ENCODE assay signal across 21 cellular contexts in genomic region chr11:66109294-66109693, GRCh38. TPM values are rescaled to one million over a fixed set of nuclear protein-coding genes. Genes with fewer than 3 reads are reported as not detected.
DNase-seq lines count a peak whose midpoint lies in the region; ATAC-seq and TF ChIP-seq lines count a peak whose summit lies in the region.
"Had no signal": no experiment of that assay in that cellular context is flagged by ENCODE, and none has a peak within 500 bp of the region (broad histone marks: within the 10 kb centered on the region; RNA-seq: fewer than 3 reads in every experiment).

No MANE protein-coding gene starts in this region.

- peaks cover 32% of the 10 kb centered on the region for H3F3A ChIP-seq in DOHH2 (ENCODE audit: control insufficient read depth, insufficient read depth)
- peaks cover 22% of the 10 kb centered on the region for H3F3A ChIP-seq in smooth muscle cell (ENCODE audit: low read depth)

- 95% methylated on average over 2 of the region's 2 CpGs for WGBS in smooth muscle cell (ENCODE audit: low lambda C conversion rate)
- WGBS in testis, 2 donors = 95 to 98% methylated on average over 2 of the region's 2 CpGs

- no peak overlapping the region for H2AFZ ChIP-seq in smooth muscle cell (ENCODE audit: low read depth)

- H3K36me3 Mint-ChIP-seq in activated CD4-positive, alpha-beta T cell treated with anti-CD3 and anti-CD28 coated beads, Interleukin-2, amount 10 ng/mL, durations not matched to agents 7 days and 5 days (ENCODE audit: low read depth) = peaks cover 22% of the 10 kb centered on the region
- peaks cover 25% of the 10 kb centered on the region for H3K36me3 Mint-ChIP-seq in activated T-helper 2 cell treated with anti-CD3 and anti-CD28 coated beads, Interferon-gamma antibody, Interleukin-2, Interleukin-4, amounts not matched to agents 10 μg/mL and 5 μg/mL and 100 μg/mL, durations not matched to agents 14 hours and 24 hours and 36 hours (ENCODE audit: low read depth)

- TF ChIP-seq CTCF in DOHH2 (IDR thresholded peaks at IDR 0.05; ENCODE audit: low read depth, low read length, poor library complexity, severe bottlenecking) (no peak), smooth muscle cell (IDR thresholded peaks at IDR 0.05; ENCODE audit: borderline replicate concordance, insufficient read depth, poor library complexity, severe bottlenecking) (no peak), testis (IDR thresholded peaks at IDR 0.05) (no peak)

- peak overlapping the region; percentile 21 for H3K27ac ChIP-seq in DOHH2 (ENCODE audit: low read depth, low read length)
- H3K27ac ChIP-seq in smooth muscle cell (ENCODE audit: low read depth) = peak overlapping the region; percentile 60
- H3K27ac ChIP-seq in testis = no peak overlapping the region
- H3K27ac ChIP-seq: gastroesophageal sphincter, prostate gland, vagina had no signal

- no peaks in the 10 kb centered on the region for H3K27me3 Mint-ChIP-seq in activated CD4-positive, alpha-beta T cell treated with anti-CD3 and anti-CD28 coated beads, Interleukin-2, amount 10 ng/mL, durations not matched to agents 7 days and 5 days
- H3K27me3 Mint-ChIP-seq in activated T-helper 2 cell treated with anti-CD3 and anti-CD28 coated beads, Interferon-gamma antibody, Interleukin-2, Interleukin-4, amounts not matched to agents 10 μg/mL and 5 μg/mL and 100 μg/mL, durations not matched to agents 14 hours and 24 hours and 36 hours (ENCODE audit: low read depth) = no peaks in the 10 kb centered on the region

- no peak overlapping the region for H3K4me3 ChIP-seq in DOHH2 (ENCODE audit: low read length)
- H3K4me3 ChIP-seq in smooth muscle cell = no peak overlapping the region
- H3K4me3 ChIP-seq in testis = no peak overlapping the region
- H3K4me3 ChIP-seq: gastroesophageal sphincter, prostate gland, vagina had no signal

- H3K4me2 ChIP-seq in DOHH2 (ENCODE audit: low read length) = peak overlapping the region; percentile 77; the same call in 1 of the 2 replicates
- H3K4me2 ChIP-seq in smooth muscle cell = no peak overlapping the region

- peaks cover 12% of the 10 kb centered on the region for H3K36me3 ChIP-seq in DOHH2 (ENCODE audit: control insufficient read depth, low read length)
- no peaks in the 10 kb centered on the region for H3K36me3 ChIP-seq in smooth muscle cell (ENCODE audit: low read depth)
- no peaks in the 10 kb centered on the region for H3K36me3 ChIP-seq in testis (ENCODE audit: low read depth, missing control alignments)
- H3K36me3 ChIP-seq: prostate gland, vagina had no signal

- ATAC-seq in HG03439 (IDR thresholded peaks at IDR 0.05; ENCODE audit: unreplicated experiment) = no peak
- ATAC-seq: gastroesophageal sphincter had no signal

- H3K9me2 ChIP-seq in DOHH2 (replicated peaks; ENCODE audit: control insufficient read depth, low read length) = no peaks in the 10 kb centered on the region

- H3K9me3 Mint-ChIP-seq in activated CD4-positive, alpha-beta T cell treated with anti-CD3 and anti-CD28 coated beads, Interleukin-2, amount 10 ng/mL, durations not matched to agents 7 days and 5 days = peaks cover 6% of the 10 kb centered on the region
- peaks cover 4% of the 10 kb centered on the region for H3K9me3 Mint-ChIP-seq in activated T-helper 2 cell treated with anti-CD3 and anti-CD28 coated beads, Interferon-gamma antibody, Interleukin-2, Interleukin-4, amounts not matched to agents 10 μg/mL and 5 μg/mL and 100 μg/mL, durations not matched to agents 14 hours and 24 hours and 36 hours
- H3K9me3 Mint-ChIP-seq: nephron progenitor cell had no signal

- H3K27ac Mint-ChIP-seq in activated CD4-positive, alpha-beta T cell treated with anti-CD3 and anti-CD28 coated beads, Interleukin-2, amount 10 ng/mL, durations not matched to agents 7 days and 5 days = peak overlapping the region; percentile 25
- H3K27ac Mint-ChIP-seq in activated T-helper 2 cell treated with anti-CD3 and anti-CD28 coated beads, Interferon-gamma antibody, Interleukin-2, Interleukin-4, amounts not matched to agents 10 μg/mL and 5 μg/mL and 100 μg/mL, durations not matched to agents 14 hours and 24 hours and 36 hours = peak overlapping the region; percentile 62
- H3K27ac Mint-ChIP-seq: nephron progenitor cell had no signal

- no peak for TF ChIP-seq POLR2A in testis (IDR thresholded peaks at IDR 0.05)

- DNase-seq in activated CD4-positive, alpha-beta T cell treated with anti-CD3 and anti-CD28 coated beads, Interleukin-2, amount 10 ng/mL, durations not matched to agents 7 days and 5 days = no peak
- no peak for DNase-seq in activated CD4-positive, alpha-beta T cell treated with anti-CD3 and anti-CD28 coated beads for 1 hour
- no peak for DNase-seq in activated T-helper 2 cell treated with anti-CD3 and anti-CD28 coated beads, Interferon-gamma antibody, Interleukin-2, Interleukin-4, amounts not matched to agents 10 μg/mL and 5 μg/mL and 100 μg/mL, durations not matched to agents 14 hours and 24 hours and 36 hours (ENCODE audit: low spot score)
- DNase-seq in smooth muscle cell (lab: John Stamatoyannopoulos, UW; ENCODE audit: unreplicated experiment) = no peak
- DNase-seq in MV-4-11 (lab: John Stamatoyannopoulos, UW) = no peak
- no peak for DNase-seq in testis
- DNase-seq: caudate nucleus; HCEC 1CT; mesendoderm; NCI-H1417 treated with DMSO at 0.1 percent for 48 hours; NCI-H2171; NCI-H526 treated with DMSO at 0.1 percent for 48 hours; nephron progenitor cell; SHP77; stimulated activated CD4-positive, alpha-beta T cell treated with anti-CD3 and anti-CD28 coated beads, Interleukin-2, amount 100 ng/mL, for 48 hours; substantia nigra had no signal

- intact Hi-C loops in activated T-helper 2 cell treated with anti-CD3 and anti-CD28 coated beads, Interferon-gamma antibody, Interleukin-2, Interleukin-4, amounts not matched to agents 10 μg/mL and 5 μg/mL and 100 μg/mL, durations not matched to agents 14 hours and 24 hours and 36 hours (cut with micrococcal nuclease) = loop anchor here (5.0 kb wide), 1 partner anchor 37 kb away; the partner anchor contains the start of gene PACS1
- intact Hi-C loops in testis (cut with DNase I; ENCODE audit: low total_unique reads) = no loop called here

- peaks cover 78% of the 10 kb centered on the region for H3K4me1 Mint-ChIP-seq in activated CD4-positive, alpha-beta T cell treated with anti-CD3 and anti-CD28 coated beads, Interleukin-2, amount 10 ng/mL, durations not matched to agents 7 days and 5 days
- H3K4me1 Mint-ChIP-seq in activated T-helper 2 cell treated with anti-CD3 and anti-CD28 coated beads, Interferon-gamma antibody, Interleukin-2, Interleukin-4, amounts not matched to agents 10 μg/mL and 5 μg/mL and 100 μg/mL, durations not matched to agents 14 hours and 24 hours and 36 hours (ENCODE audit: low read depth) = peaks cover 78% of the 10 kb centered on the region

- CTCF ChIA-PET in activated CD4-positive, alpha-beta T cell treated with anti-CD3 and anti-CD28 coated beads, Interleukin-2, amount 10 ng/mL, durations not matched to agents 7 days and 5 days (lab: Charles Lee) = interaction anchor here (1.1 kb wide), 1 partner anchor 9 kb away, joined by 3 read pairs; no protein-coding TSS in a partner anchor

- no peaks in the 10 kb centered on the region for H3K9me3 ChIP-seq in DOHH2 (ENCODE audit: control insufficient read depth, insufficient read depth, low read length)
- H3K9me3 ChIP-seq in smooth muscle cell (replicated peaks; ENCODE audit: low read depth) = no peaks in the 10 kb centered on the region
- no peaks in the 10 kb centered on the region for H3K9me3 ChIP-seq in testis
- H3K9me3 ChIP-seq: gastroesophageal sphincter, prostate gland, vagina had no signal

- POLR2A ChIA-PET in activated CD4-positive, alpha-beta T cell treated with anti-CD3 and anti-CD28 coated beads, Interleukin-2, amount 10 ng/mL, durations not matched to agents 7 days and 5 days (lab: Charles Lee) = no interaction called here

- H3K27me3 ChIP-seq in DOHH2 (ENCODE audit: control insufficient read depth, low read length) (no peaks in the 10 kb centered on the region), smooth muscle cell (ENCODE audit: low read depth) (no peaks in the 10 kb centered on the region), testis (no peaks in the 10 kb centered on the region)
- H3K27me3 ChIP-seq: gastroesophageal sphincter, vagina had no signal

- H3K4me3 Mint-ChIP-seq in activated CD4-positive, alpha-beta T cell treated with anti-CD3 and anti-CD28 coated beads, Interleukin-2, amount 10 ng/mL, durations not matched to agents 7 days and 5 days = no peak overlapping the region
- H3K4me3 Mint-ChIP-seq in activated T-helper 2 cell treated with anti-CD3 and anti-CD28 coated beads, Interferon-gamma antibody, Interleukin-2, Interleukin-4, amounts not matched to agents 10 μg/mL and 5 μg/mL and 100 μg/mL, durations not matched to agents 14 hours and 24 hours and 36 hours (ENCODE audit: low read depth) = no peak overlapping the region
- H3K4me3 Mint-ChIP-seq: nephron progenitor cell had no signal

- H3K4me1 ChIP-seq in DOHH2 (ENCODE audit: control insufficient read depth, low read length) (peaks cover 70% of the 10 kb centered on the region), smooth muscle cell (ENCODE audit: low read depth) (peaks cover 28% of the 10 kb centered on the region), testis (peaks cover 13% of the 10 kb centered on the region)

- H3K79me2 ChIP-seq in DOHH2 (ENCODE audit: control insufficient read depth, low read length) (peaks cover 88% of the 10 kb centered on the region), smooth muscle cell (ENCODE audit: low read depth) (peaks cover 89% of the 10 kb centered on the region)

- no peak overlapping the region for H3K9ac ChIP-seq in smooth muscle cell (ENCODE audit: low read depth)

- H4K20me1 ChIP-seq in DOHH2 (ENCODE audit: control insufficient read depth, insufficient read depth, low read depth, low read length) (no peaks in the 10 kb centered on the region), smooth muscle cell (ENCODE audit: low read depth) (no peaks in the 10 kb centered on the region)

RNA-seq across cellular contexts. Expression of gene PACS1, which starts 39.2 kb away (rescaled TPM):
- total RNA-seq in activated CD4-positive, alpha-beta T cell treated with anti-CD3 and anti-CD28 coated beads, Interleukin-2, amount 10 ng/mL, durations not matched to agents 7 days and 5 days = 100 to 1,000 TPM; 109 TPM
- total RNA-seq in activated T-helper 2 cell treated with anti-CD3 and anti-CD28 coated beads, Interferon-gamma antibody, Interleukin-2, Interleukin-4, amounts not matched to agents 10 μg/mL and 5 μg/mL and 100 μg/mL, durations not matched to agents 14 hours and 24 hours and 36 hours = 75.6 and 83.7 TPM in 2 replicates
- total RNA-seq in smooth muscle cell (48.0 and 87.6 TPM in 2 replicates), testis (100 to 1,000 TPM; 130 to 131 TPM)
- polyA plus RNA-seq in smooth muscle cell (139 and 140 TPM in 2 replicates), testis (ENCODE audit: insufficient read depth, low read depth, low replicate concordance) (111 TPM)

RNA-seq across cellular contexts. Expression of gene SF3B2, which starts 57.1 kb away (rescaled TPM):
- total RNA-seq in activated CD4-positive, alpha-beta T cell treated with anti-CD3 and anti-CD28 coated beads, Interleukin-2, amount 10 ng/mL, durations not matched to agents 7 days and 5 days = 100 to 1,000 TPM; 217 to 223 TPM
- 252 and 268 TPM in 2 replicates for total RNA-seq in activated T-helper 2 cell treated with anti-CD3 and anti-CD28 coated beads, Interferon-gamma antibody, Interleukin-2, Interleukin-4, amounts not matched to agents 10 μg/mL and 5 μg/mL and 100 μg/mL, durations not matched to agents 14 hours and 24 hours and 36 hours
- total RNA-seq in smooth muscle cell = 104 and 125 TPM in 2 replicates
- 182 and 203 TPM in 2 replicates for polyA plus RNA-seq in smooth muscle cell
- 100 to 1,000 TPM; 307 to 315 TPM for total RNA-seq in testis
- polyA plus RNA-seq in testis (ENCODE audit: insufficient read depth, low read depth, low replicate concordance) = 341 TPM

Comparison
In these comparisons a context has a peak if more than half of its experiments do, and no peak if none do; other contexts are left out.
1. H3K27ac ChIP-seq: peak in DOHH2 (single experiment) and smooth muscle cell (single experiment); none in testis (0 of 2).